Comparison of ENCODE assay signal across 25 cellular contexts in genomic region chr4:84912741-84913140, GRCh38.
"Had no signal": no experiment of that assay in that cellular context is flagged by ENCODE, and none has a peak within 500 bp of the region (broad histone marks: within the 10 kb centered on the region; RNA-seq: fewer than 3 reads in every experiment).

No MANE protein-coding gene starts in this region.

- H3K4me3 Mint-ChIP-seq: activated CD4-positive, alpha-beta T cell treated with anti-CD3 and anti-CD28 coated beads, Interleukin-2, amount 10 ng/mL, durations not matched to agents 7 days and 5 days; activated CD8-positive, alpha-beta T cell treated with anti-CD3 and anti-CD28 coated beads for 36 hours; activated naive CD4-positive, alpha-beta T cell treated with anti-CD3 and anti-CD28 coated beads for 36 hours; activated naive CD8-positive, alpha-beta T cell treated with anti-CD3 and anti-CD28 coated beads, Interleukin-2, amount 10 ng/mL, durations not matched to agents 7 days and 5 days; activated T-cell treated with anti-CD3 and anti-CD28 coated beads, Interleukin-2, amount 50 U/mL, for 4 hours; activated T-helper 17 cell treated with anti-CD3 and anti-CD28 coated beads, Interleukin-2, amount 50 U/mL, for 72 hours; endodermal cell; WTC11 had no signal

- H3K9me3 Mint-ChIP-seq: activated CD4-positive, alpha-beta T cell treated with anti-CD3 and anti-CD28 coated beads, Interleukin-2, amount 10 ng/mL, durations not matched to agents 7 days and 5 days; activated CD8-positive, alpha-beta T cell treated with anti-CD3 and anti-CD28 coated beads for 36 hours; activated naive CD4-positive, alpha-beta T cell treated with anti-CD3 and anti-CD28 coated beads for 36 hours; activated naive CD8-positive, alpha-beta T cell treated with anti-CD3 and anti-CD28 coated beads, Interleukin-2, amount 10 ng/mL, durations not matched to agents 7 days and 5 days; activated T-cell treated with anti-CD3 and anti-CD28 coated beads, Interleukin-2, amount 50 U/mL, for 4 hours; activated T-helper 17 cell treated with anti-CD3 and anti-CD28 coated beads, Interleukin-2, amount 50 U/mL, for 72 hours had no signal

- DNase-seq: activated CD4-positive, alpha-beta T cell treated with anti-CD3 and anti-CD28 coated beads for 1 hour; activated CD4-positive, alpha-beta T cell treated with anti-CD3 and anti-CD28 coated beads for 4 hours; activated CD4-positive, alpha-beta T cell treated with anti-CD3 and anti-CD28 coated beads, Interleukin-2, amount 10 ng/mL, durations not matched to agents 7 days and 5 days; activated CD4-positive, alpha-beta T cell treated with anti-CD3 and anti-CD28 coated beads, Interleukin-2, amount 50 U/mL, for 48 hours; activated CD8-positive, alpha-beta memory T cell treated with anti-CD3 and anti-CD28 coated beads for 24 hours; activated CD8-positive, alpha-beta T cell treated with anti-CD3 and anti-CD28 coated beads for 36 hours; activated effector memory CD4-positive, alpha-beta T cell treated with anti-CD3 and anti-CD28 coated beads, Interleukin-2, amount 50 U/mL, for 16 hours; activated naive CD4-positive, alpha-beta T cell treated with anti-CD3 and anti-CD28 coated beads for 36 hours; activated naive CD8-positive, alpha-beta T cell treated with anti-CD3 and anti-CD28 coated beads, Interleukin-2, amount 10 ng/mL, durations not matched to agents 7 days and 5 days; activated T-cell treated with anti-CD3 and anti-CD28 coated beads, Interleukin-2, amount 50 U/mL, for 4 hours; body of pancreas; central memory CD4-positive, alpha-beta T cell; cerebellar nuclear complex; colonic mucosa; effector memory CD4-positive, alpha-beta T cell; endodermal cell; gastrocnemius medialis; glutamatergic neuron; heart left ventricle; T-helper 2 cell had no signal

- H3K27ac Mint-ChIP-seq: activated CD4-positive, alpha-beta T cell treated with anti-CD3 and anti-CD28 coated beads, Interleukin-2, amount 10 ng/mL, durations not matched to agents 7 days and 5 days; activated CD8-positive, alpha-beta T cell treated with anti-CD3 and anti-CD28 coated beads for 36 hours; activated naive CD4-positive, alpha-beta T cell treated with anti-CD3 and anti-CD28 coated beads for 36 hours; activated naive CD4-positive, alpha-beta T cell treated with anti-CD3 and anti-CD28 coated beads, Interleukin-2, amount 50 U/mL, for 72 hours; activated naive CD8-positive, alpha-beta T cell treated with anti-CD3 and anti-CD28 coated beads, Interleukin-2, amount 10 ng/mL, durations not matched to agents 7 days and 5 days; activated T-helper 17 cell treated with anti-CD3 and anti-CD28 coated beads, Interleukin-2, amount 50 U/mL, for 72 hours; endodermal cell; WTC11 had no signal

- H3K4me1 Mint-ChIP-seq: activated CD4-positive, alpha-beta T cell treated with anti-CD3 and anti-CD28 coated beads, Interleukin-2, amount 10 ng/mL, durations not matched to agents 7 days and 5 days; activated naive CD8-positive, alpha-beta T cell treated with anti-CD3 and anti-CD28 coated beads, Interleukin-2, amount 10 ng/mL, durations not matched to agents 7 days and 5 days; activated T-helper 17 cell treated with anti-CD3 and anti-CD28 coated beads, Interleukin-2, amount 50 U/mL, for 72 hours had no signal

- H3K9me3 ChIP-seq: body of pancreas, colonic mucosa, gastrocnemius medialis, heart left ventricle had no signal

- ATAC-seq: activated CD8-positive, alpha-beta T cell treated with anti-CD3 and anti-CD28 coated beads for 36 hours; activated naive CD4-positive, alpha-beta T cell treated with anti-CD3 and anti-CD28 coated beads, Interleukin-2, amount 50 U/mL, for 72 hours; activated T-cell treated with anti-CD3 and anti-CD28 coated beads, Interleukin-2, amount 50 U/mL, for 4 hours; activated T-helper 17 cell treated with anti-CD3 and anti-CD28 coated beads, Interleukin-2, amount 50 U/mL, for 72 hours; body of pancreas; esophagus mucosa; gastrocnemius medialis; heart left ventricle; WTC11 had no signal

- H3K27me3 Mint-ChIP-seq: activated CD4-positive, alpha-beta T cell treated with anti-CD3 and anti-CD28 coated beads, Interleukin-2, amount 10 ng/mL, durations not matched to agents 7 days and 5 days; activated CD8-positive, alpha-beta T cell treated with anti-CD3 and anti-CD28 coated beads for 36 hours; activated naive CD8-positive, alpha-beta T cell treated with anti-CD3 and anti-CD28 coated beads, Interleukin-2, amount 10 ng/mL, durations not matched to agents 7 days and 5 days had no signal

- H3K36me3 ChIP-seq: cardiac muscle cell, colonic mucosa, gastrocnemius medialis, heart left ventricle had no signal

- H3K36me3 Mint-ChIP-seq: activated naive CD4-positive, alpha-beta T cell treated with anti-CD3 and anti-CD28 coated beads, Interleukin-2, amount 50 U/mL, for 72 hours; activated naive CD8-positive, alpha-beta T cell treated with anti-CD3 and anti-CD28 coated beads, Interleukin-2, amount 10 ng/mL, durations not matched to agents 7 days and 5 days had no signal

- H3K4me1 ChIP-seq: colonic mucosa had no signal

- H3K27ac ChIP-seq: body of pancreas, cardiac muscle cell, colonic mucosa, gastrocnemius medialis, heart left ventricle had no signal

- H3K27me3 ChIP-seq: body of pancreas, cardiac muscle cell, colonic mucosa, gastrocnemius medialis, heart left ventricle had no signal

- H3K4me3 ChIP-seq: body of pancreas, cardiac muscle cell, colonic mucosa, gastrocnemius medialis, heart left ventricle had no signal
